14 cellular contexts compared by ENCODE assay signal in the genomic region with DNA sequence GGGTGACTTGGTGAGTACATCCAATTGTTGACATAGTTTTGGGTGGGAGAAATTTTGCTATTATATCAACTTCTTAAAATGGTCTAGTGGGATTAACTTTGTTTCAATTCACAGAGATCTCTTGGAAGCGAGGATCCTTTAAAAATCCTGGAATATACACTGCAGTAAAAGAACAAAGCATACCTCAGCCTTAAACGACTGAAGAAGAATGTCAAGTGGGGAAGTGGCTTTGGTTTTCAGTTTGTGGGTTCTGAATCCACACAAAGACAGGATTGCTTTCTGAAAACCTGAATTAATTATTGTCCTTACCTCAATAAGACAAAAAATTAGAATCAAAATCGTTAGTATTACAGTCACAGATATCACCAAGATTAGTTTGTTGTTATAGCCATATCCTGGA.
"Had no signal": no experiment of that assay in that cellular context is flagged by ENCODE, and none has a peak within 500 bp of the region (broad histone marks: within the 10 kb centered on the region; RNA-seq: fewer than 3 reads in every experiment).

No MANE protein-coding gene starts in this region.

- H3K4me1 Mint-ChIP-seq: nephron progenitor cell had no signal

- H3K4me3 Mint-ChIP-seq: nephron progenitor cell had no signal

- H3K4me3 ChIP-seq: coronary artery, lung, tibial artery had no signal

- H3K27ac ChIP-seq: coronary artery, tibial artery had no signal

- H3K27ac Mint-ChIP-seq: nephron progenitor cell had no signal

- H3K27me3 ChIP-seq: tibial artery had no signal

- ATAC-seq: activated CD4-positive, CD25-positive, alpha-beta regulatory T cell treated with anti-CD3 and anti-CD28 coated beads, Interleukin-2, amount 50 U/mL, for 24 hours had no signal

- DNase-seq: activated CD4-positive, alpha-beta T cell treated with anti-CD3 and anti-CD28 coated beads, Interleukin-2, amount 50 U/mL, for 1 hour; anterior cingulate cortex; hypothalamus; nephron progenitor cell; occipital lobe; stimulated activated CD4-positive, alpha-beta T cell treated with anti-CD3 and anti-CD28 coated beads, Interleukin-12 subunit alpha, Interleukin-12 subunit beta, amount 100 ng/mL, for 4 hours; stimulated activated CD4-positive, alpha-beta T cell treated with anti-CD3 and anti-CD28 coated beads, Interleukin-1b, Interleukin-23, amount 100 ng/mL, for 48 hours; stimulated activated CD8-positive, alpha-beta memory T cell treated with anti-CD3 and anti-CD28 coated beads, Interleukin-4, amount 100 ng/mL, for 48 hours; stimulated activated naive CD4-positive, alpha-beta T cell treated with Interleukin-2 at 50 U/mL for 16 hours; T-helper 9 cell; tibial artery had no signal

- H3K9me3 ChIP-seq: tibial artery had no signal
